Comparison of ENCODE assay signal across 26 cellular contexts in genomic region chrX:65781845-65782244, GRCh38.
DNase-seq lines count a peak whose midpoint lies in the region; ATAC-seq, FAIRE-seq and TF ChIP-seq lines count a peak whose summit lies in the region.
"Had no signal": no experiment of that assay in that cellular context is flagged by ENCODE, and none has a peak within 500 bp of the region (broad histone marks: within the 10 kb centered on the region; RNA-seq: fewer than 3 reads in every experiment).

No MANE protein-coding gene starts in this region.

- peak; percentile 57 for ATAC-seq in activated CD8-positive, alpha-beta memory T cell treated with anti-CD3 and anti-CD28 coated beads, Interleukin-2, amount 10 ng/mL, durations not matched to agents 7 days and 5 days
- ATAC-seq in HG03045 (IDR thresholded peaks at IDR 0.05; ENCODE audit: unreplicated experiment) (no peak), GM18511 (IDR thresholded peaks at IDR 0.05; ENCODE audit: unreplicated experiment) (no peak)
- no peak for ATAC-seq in naive thymus-derived CD4-positive, alpha-beta T cell
- ATAC-seq: Right ventricle myocardium inferior, SK-N-SH treated with all-trans-retinoic acid at 6 μM for 48 hours had no signal

- no peaks in the 10 kb centered on the region for H3K9me3 Mint-ChIP-seq in activated CD8-positive, alpha-beta memory T cell treated with anti-CD3 and anti-CD28 coated beads, Interleukin-2, amount 10 ng/mL, durations not matched to agents 7 days and 5 days (ENCODE audit: low read depth)
- H3K9me3 Mint-ChIP-seq in astrocyte (ENCODE audit: unreplicated experiment) = no peaks in the 10 kb centered on the region
- peaks cover 0 to 9% (median 0%) of the 10 kb centered on the region in 11 donors for H3K9me3 Mint-ChIP-seq in naive thymus-derived CD4-positive, alpha-beta T cell

- no peak for TF ChIP-seq CTCF in astrocyte (IDR thresholded peaks at IDR 0.05; ENCODE audit: insufficient read depth, low read depth, low read length)

- H2AFZ ChIP-seq in astrocyte (ENCODE audit: low read depth, low read length) = no peak overlapping the region
- H2AFZ ChIP-seq: PC-9 had no signal

- no peak overlapping the region for H3K27ac ChIP-seq in astrocyte (ENCODE audit: low read depth, low read length)
- no peak overlapping the region for H3K27ac ChIP-seq in small intestine (ENCODE audit: low read depth in 1 of 2, low read length in 1 of 2)
- no peak overlapping the region for H3K27ac ChIP-seq in naive thymus-derived CD4-positive, alpha-beta T cell (ENCODE audit: low read depth, low read length)
- H3K27ac ChIP-seq: BLaER1, PC-9, SJCRH30 had no signal

- intact Hi-C loops in naive thymus-derived CD4-positive, alpha-beta T cell (cut with micrococcal nuclease) = no loop called here

- H3K79me2 ChIP-seq in astrocyte (ENCODE audit: insufficient read depth, low read length) = no peaks in the 10 kb centered on the region

- no peaks in the 10 kb centered on the region for H3K9me3 ChIP-seq in astrocyte (ENCODE audit: insufficient read depth, low read depth, low read length)
- no peaks in the 10 kb centered on the region for H3K9me3 ChIP-seq in small intestine (ENCODE audit: control insufficient read depth, low read depth)
- H3K9me3 ChIP-seq in naive thymus-derived CD4-positive, alpha-beta T cell (ENCODE audit: control insufficient read depth in 2 of 3, low read length in 3 of 3) = no peaks in the 10 kb centered on the region
- H3K9me3 ChIP-seq: BLaER1, SJCRH30 had no signal

- H3K9ac ChIP-seq in astrocyte (ENCODE audit: low read length) = no peak overlapping the region
- H3K9ac ChIP-seq: BLaER1 had no signal

- CTCF ChIA-PET in activated CD8-positive, alpha-beta memory T cell treated with anti-CD3 and anti-CD28 coated beads, Interleukin-2, amount 10 ng/mL, durations not matched to agents 7 days and 5 days (lab: Charles Lee) = no interaction called here
- CTCF ChIA-PET in naive thymus-derived CD4-positive, alpha-beta T cell (lab: Charles Lee) = no interaction called here

- H3K36me3 Mint-ChIP-seq in activated CD8-positive, alpha-beta memory T cell treated with anti-CD3 and anti-CD28 coated beads, Interleukin-2, amount 10 ng/mL, durations not matched to agents 7 days and 5 days = peaks cover 5% of the 10 kb centered on the region
- H3K36me3 Mint-ChIP-seq in astrocyte (ENCODE audit: low read depth, unreplicated experiment) = no peaks in the 10 kb centered on the region
- peaks cover 0 to 7% (median 0%) of the 10 kb centered on the region in 5 donors for H3K36me3 Mint-ChIP-seq in naive thymus-derived CD4-positive, alpha-beta T cell
- H3K36me3 Mint-ChIP-seq: CD4-positive, CD25-positive, alpha-beta regulatory T cell had no signal

- H4K20me1 ChIP-seq in astrocyte (ENCODE audit: insufficient read depth, low read length) = no peaks in the 10 kb centered on the region
- H4K20me1 ChIP-seq: BLaER1 had no signal

- H3K36me3 ChIP-seq in astrocyte (ENCODE audit: insufficient read depth, low read length) (no peaks in the 10 kb centered on the region), small intestine (ENCODE audit: control insufficient read depth in 2 of 2, insufficient read depth in 2 of 2, low read length in 2 of 2) (no peaks in the 10 kb centered on the region)
- no peaks in the 10 kb centered on the region for H3K36me3 ChIP-seq in naive thymus-derived CD4-positive, alpha-beta T cell (ENCODE audit: control insufficient read depth in 2 of 3, insufficient read depth in 3 of 3, low read length in 3 of 3)
- H3K36me3 ChIP-seq: BLaER1, SJCRH30 had no signal

- 66 to 83% (median 81%) methylated on average over 2 of the region's 2 CpGs for WGBS in small intestine, 3 donors

- H3K27me3 Mint-ChIP-seq in activated CD8-positive, alpha-beta memory T cell treated with anti-CD3 and anti-CD28 coated beads, Interleukin-2, amount 10 ng/mL, durations not matched to agents 7 days and 5 days = no peaks in the 10 kb centered on the region
- no peaks in the 10 kb centered on the region for H3K27me3 Mint-ChIP-seq in astrocyte (ENCODE audit: low read depth, unreplicated experiment)
- H3K27me3 Mint-ChIP-seq in naive thymus-derived CD4-positive, alpha-beta T cell = peaks cover 0 to 7% (median 0%) of the 10 kb centered on the region in 5 donors
- H3K27me3 Mint-ChIP-seq: CD4-positive, CD25-positive, alpha-beta regulatory T cell had no signal

- H3K27ac Mint-ChIP-seq in activated CD8-positive, alpha-beta memory T cell treated with anti-CD3 and anti-CD28 coated beads, Interleukin-2, amount 10 ng/mL, durations not matched to agents 7 days and 5 days = no peak overlapping the region
- no peak overlapping the region for H3K27ac Mint-ChIP-seq in astrocyte (ENCODE audit: unreplicated experiment)
- H3K27ac Mint-ChIP-seq in naive thymus-derived CD4-positive, alpha-beta T cell = no peak overlapping the region

- H3K27me3 ChIP-seq in astrocyte (ENCODE audit: insufficient read depth, low read length) (no peaks in the 10 kb centered on the region), small intestine (ENCODE audit: control insufficient read depth in 2 of 2, insufficient read depth in 2 of 2, low read length in 2 of 2) (no peaks in the 10 kb centered on the region)
- no peaks in the 10 kb centered on the region for H3K27me3 ChIP-seq in naive thymus-derived CD4-positive, alpha-beta T cell (ENCODE audit: control insufficient read depth in 2 of 2, insufficient read depth in 2 of 2, low read length in 2 of 2)
- H3K27me3 ChIP-seq: SJCRH30 had no signal

- DNase-seq in activated CD8-positive, alpha-beta memory T cell treated with anti-CD3 and anti-CD28 coated beads, Interleukin-2, amount 10 ng/mL, durations not matched to agents 7 days and 5 days = no peak
- DNase-seq in activated CD8-positive, alpha-beta memory T cell treated with anti-CD3 and anti-CD28 coated beads, Interleukin-2, amount 50 U/mL, for 4 hours = no peak
- DNase-seq in GM18507 (ENCODE audit: extremely low spot score, insufficient read length, low read depth) (no peak), astrocyte (ENCODE audit: low read depth) (no peak), small intestine (no peak)
- no peak for DNase-seq in naive thymus-derived CD4-positive, alpha-beta T cell
- DNase-seq: 8988T, DMS153, DND-41, H7, KBM-7, MM.1S, NCI-H1048, NCI-H1417, NCI-H1694, NCI-H2029 treated with DMSO at 0.1 percent for 48 hours, NCI-H446 treated with DMSO at 0.1 percent for 48 hours, NCI-H526, PC-9, SJCRH30 had no signal

- H3K4me3 ChIP-seq in astrocyte (ENCODE audit: insufficient read depth, low read depth, low read length) (no peak overlapping the region), small intestine (ENCODE audit: low read depth in 1 of 2, low read length in 2 of 2) (no peak overlapping the region)
- no peak overlapping the region for H3K4me3 ChIP-seq in naive thymus-derived CD4-positive, alpha-beta T cell (ENCODE audit: low read length)
- H3K4me3 ChIP-seq: BLaER1, PC-9, SJCRH30 had no signal

- POLR2A ChIA-PET in naive thymus-derived CD4-positive, alpha-beta T cell (lab: Charles Lee) = no interaction called here

- FAIRE-seq in GM18507 (lab: Jason Lieb, UNC) (peak; percentile 74), astrocyte (lab: Jason Lieb, UNC) (peak; percentile 32), small intestine (lab: Jason Lieb, UNC) (peak; percentile 26)

- H3K4me2 ChIP-seq in astrocyte (ENCODE audit: low read length) = no peak overlapping the region
- H3K4me2 ChIP-seq: BLaER1, PC-9 had no signal

- peaks cover 32% of the 10 kb centered on the region for H3K4me1 Mint-ChIP-seq in activated CD8-positive, alpha-beta memory T cell treated with anti-CD3 and anti-CD28 coated beads, Interleukin-2, amount 10 ng/mL, durations not matched to agents 7 days and 5 days
- no peaks in the 10 kb centered on the region for H3K4me1 Mint-ChIP-seq in astrocyte (ENCODE audit: low read depth, unreplicated experiment)
- H3K4me1 Mint-ChIP-seq in naive thymus-derived CD4-positive, alpha-beta T cell = peaks cover 5 to 23% (median 17%) of the 10 kb centered on the region in 7 donors

- H3K4me3 Mint-ChIP-seq in activated CD8-positive, alpha-beta memory T cell treated with anti-CD3 and anti-CD28 coated beads, Interleukin-2, amount 10 ng/mL, durations not matched to agents 7 days and 5 days = no peak overlapping the region
- no peak overlapping the region for H3K4me3 Mint-ChIP-seq in astrocyte (ENCODE audit: unreplicated experiment)
- H3K4me3 Mint-ChIP-seq in naive thymus-derived CD4-positive, alpha-beta T cell = peak overlapping the region in 1 of 10 donors; percentile 16
- H3K4me3 Mint-ChIP-seq: CD4-positive, CD25-positive, alpha-beta regulatory T cell had no signal

- H3K4me1 ChIP-seq in astrocyte (ENCODE audit: insufficient read depth, low read length) = no peaks in the 10 kb centered on the region
- no peaks in the 10 kb centered on the region for H3K4me1 ChIP-seq in small intestine (ENCODE audit: control insufficient read depth in 2 of 2, insufficient read depth in 1 of 2, low read depth in 1 of 2, low read length in 1 of 2)
- H3K4me1 ChIP-seq in naive thymus-derived CD4-positive, alpha-beta T cell (ENCODE audit: control insufficient read depth in 2 of 2, insufficient read depth in 2 of 2, low read length in 2 of 2) = no peaks in the 10 kb centered on the region
- H3K4me1 ChIP-seq: SJCRH30 had no signal
